ENCODE assay signal across 23 cellular contexts in genomic region chr5:155514105-155514563, GRCh38.
"Had no signal": no experiment of that assay in that cellular context is flagged by ENCODE, and none has a peak within 500 bp of the region (broad histone marks: within the 10 kb centered on the region; RNA-seq: fewer than 3 reads in every experiment).

No MANE protein-coding gene starts in this region.

- H3K4me3 ChIP-seq: esophagus squamous epithelium, gastrocnemius medialis, heart left ventricle, left ventricle myocardium inferior, ovary, prostate gland, right atrium auricular region, thyroid gland had no signal

- DNase-seq: activated CD4-positive, alpha-beta T cell treated with anti-CD3 and anti-CD28 coated beads for 36 hours; activated CD4-positive, alpha-beta T cell treated with anti-CD3 and anti-CD28 coated beads, Interleukin-2, amount 50 U/mL, for 4 hours; activated naive CD4-positive, alpha-beta T cell treated with Interleukin-2 at 50 U/mL for 16 hours; activated naive CD8-positive, alpha-beta T cell treated with anti-CD3 and anti-CD28 coated beads for 36 hours; activated T-cell treated with anti-CD3 and anti-CD28 coated beads, Interleukin-2, amount 50 U/mL, for 48 hours; effector memory CD4-positive, alpha-beta T cell; esophagus squamous epithelium; gastrocnemius medialis; heart left ventricle; left ventricle myocardium inferior; ovary; stimulated activated CD4-positive, alpha-beta T cell treated with anti-CD3 and anti-CD28 coated beads, Interleukin-12 subunit alpha, Interleukin-12 subunit beta, amount 100 ng/mL, for 4 hours; stimulated activated CD4-positive, alpha-beta T cell treated with anti-CD3 and anti-CD28 coated beads, Interleukin-4, amount 100 ng/mL, for 4 hours; substantia nigra; T1000; thyroid gland had no signal

- H3K4me3 Mint-ChIP-seq: activated CD4-positive, alpha-beta T cell treated with anti-CD3 and anti-CD28 coated beads for 36 hours; activated naive CD8-positive, alpha-beta T cell treated with anti-CD3 and anti-CD28 coated beads for 36 hours; central memory CD8-positive, alpha-beta T cell; nephron; stimulated activated naive CD8-positive, alpha-beta T cell treated with anti-CD3 and anti-CD28 coated beads, Interleukin-15, Interleukin-2, amounts not matched to agents 100 ng/mL and 50 ng/mL, for 24 hours; WTC11 had no signal

- H3K36me3 Mint-ChIP-seq: activated naive CD8-positive, alpha-beta T cell treated with anti-CD3 and anti-CD28 coated beads for 36 hours; WTC11 had no signal

- H3K27ac Mint-ChIP-seq: activated CD4-positive, alpha-beta T cell treated with anti-CD3 and anti-CD28 coated beads for 36 hours; activated naive CD8-positive, alpha-beta T cell treated with anti-CD3 and anti-CD28 coated beads for 36 hours; nephron; stimulated activated naive CD8-positive, alpha-beta T cell treated with anti-CD3 and anti-CD28 coated beads, Interleukin-15, Interleukin-2, amounts not matched to agents 100 ng/mL and 50 ng/mL, for 24 hours; WTC11 had no signal

- H3K36me3 ChIP-seq: esophagus squamous epithelium, gastrocnemius medialis, heart left ventricle, left ventricle myocardium inferior, neutrophil, ovary, prostate gland, right atrium auricular region, thyroid gland had no signal

- H3K4me1 Mint-ChIP-seq: activated CD4-positive, alpha-beta T cell treated with anti-CD3 and anti-CD28 coated beads for 36 hours; activated naive CD8-positive, alpha-beta T cell treated with anti-CD3 and anti-CD28 coated beads for 36 hours; central memory CD8-positive, alpha-beta T cell; nephron had no signal

- H3K9me3 Mint-ChIP-seq: central memory CD8-positive, alpha-beta T cell; stimulated activated naive CD8-positive, alpha-beta T cell treated with anti-CD3 and anti-CD28 coated beads, Interleukin-15, Interleukin-2, amounts not matched to agents 100 ng/mL and 50 ng/mL, for 24 hours had no signal

- H3K4me1 ChIP-seq: esophagus squamous epithelium, gastrocnemius medialis, heart left ventricle, left ventricle myocardium inferior, prostate gland, right atrium auricular region, thyroid gland had no signal

- H3K9me3 ChIP-seq: esophagus squamous epithelium, gastrocnemius medialis, neutrophil, ovary, prostate gland, right atrium auricular region, thyroid gland had no signal

- H3K27me3 Mint-ChIP-seq: stimulated activated naive CD8-positive, alpha-beta T cell treated with anti-CD3 and anti-CD28 coated beads, Interleukin-15, Interleukin-2, amounts not matched to agents 100 ng/mL and 50 ng/mL, for 24 hours had no signal

- H3K27me3 ChIP-seq: esophagus squamous epithelium, gastrocnemius medialis, heart left ventricle, neutrophil, ovary, right atrium auricular region, thyroid gland had no signal

- ATAC-seq: activated CD4-positive, alpha-beta T cell treated with anti-CD3 and anti-CD28 coated beads for 36 hours; gastrocnemius medialis; heart left ventricle; WTC11 had no signal
